In the genomic region with DNA sequence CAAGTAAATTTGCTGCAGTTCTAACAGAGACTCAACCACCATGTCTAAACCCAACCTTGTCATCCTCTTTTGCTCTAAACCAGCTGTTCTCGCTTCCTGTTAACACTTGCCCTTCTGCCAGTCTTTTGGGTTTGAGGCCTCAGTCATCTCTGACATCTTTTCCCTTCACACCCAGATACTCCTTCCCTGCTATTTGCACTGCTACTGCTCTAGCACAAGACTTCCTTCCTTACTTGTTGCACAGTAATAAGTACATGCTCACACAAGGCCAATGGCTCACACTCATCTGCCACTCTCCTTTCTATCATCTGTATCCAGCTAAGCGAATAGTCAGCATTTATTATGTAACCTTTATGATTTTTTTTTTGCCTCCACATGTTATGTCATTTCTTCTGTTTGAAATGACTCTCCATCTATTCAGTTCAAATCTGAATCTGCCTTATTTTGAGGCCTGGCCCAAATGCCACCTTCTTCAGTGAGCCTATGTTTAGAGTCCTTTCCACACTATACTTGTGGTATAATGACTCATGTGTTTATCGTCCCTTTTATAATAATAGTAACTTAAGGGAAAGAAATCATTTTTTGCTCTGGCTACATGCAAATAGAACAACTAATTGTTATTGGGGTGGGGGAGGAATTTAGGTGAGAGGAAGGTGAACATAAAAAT, we compare ENCODE assay signal across 8 cellular contexts. TPM values are rescaled to one million over a fixed set of nuclear protein-coding genes. Genes with fewer than 3 reads are reported as not detected.
A peak's percentile ranks its signal among the peaks of the same experiment; 100 is the strongest.
DNase-seq lines count a peak whose midpoint lies in the region; ATAC-seq and TF ChIP-seq lines count a peak whose summit lies in the region.

No MANE protein-coding gene starts in this region.

- peak; percentile 72 for ATAC-seq in GM18858 (IDR thresholded peaks at IDR 0.05; ENCODE audit: unreplicated experiment)
- ATAC-seq in GM23338: no peak
- ATAC-seq in foreskin keratinocyte: no peak
- no peak for ATAC-seq in GM18873 (IDR thresholded peaks at IDR 0.05; ENCODE audit: low FRiP score, unreplicated experiment)

- H3K4me3 ChIP-seq in GM23338: no peak overlapping the region

- no peaks in the 10 kb centered on the region for H3K4me1 ChIP-seq in GM23338 (ENCODE audit: insufficient read depth)
- H3K4me1 ChIP-seq in foreskin keratinocyte: no peaks in the 10 kb centered on the region

- H3F3A ChIP-seq in GM23338 (replicated peaks; ENCODE audit: low read depth): peaks cover 3% of the 10 kb centered on the region; the same call in 1 of the 2 replicates

- TF ChIP-seq CTCF in GM23338 (conservative IDR thresholded peaks at IDR 0.05; ENCODE audit: low read depth in 2 of 2) (no peak), foreskin keratinocyte (conservative IDR thresholded peaks at IDR 0.05) (no peak), GM20000 (IDR thresholded peaks at IDR 0.05; ENCODE audit: extremely low read depth, missing control alignments) (no peak)

- H3K79me2 ChIP-seq in GM23338 (replicated peaks; ENCODE audit: insufficient read depth): no peaks in the 10 kb centered on the region

- DNase-seq in GM23338 (ENCODE audit: low spot score) (no peak), M059J (ENCODE audit: low read depth) (peak; percentile 41), foreskin keratinocyte (peak; percentile 10 to 17), posterior vena cava (ENCODE audit: low spot score) (no peak), NCI-H748 (lab: John Stamatoyannopoulos, UW; ENCODE audit: unreplicated experiment) (no peak), GM20000 (ENCODE audit: low spot score) (no peak)

- H2AFZ ChIP-seq in GM23338: no peak overlapping the region

- H3K9me3 Mint-ChIP-seq in GM23338: no peaks in the 10 kb centered on the region

- H3K36me3 ChIP-seq in GM23338 (ENCODE audit: insufficient read depth): peaks cover 9% of the 10 kb centered on the region; the same call in 1 of the 2 replicates

- no peaks in the 10 kb centered on the region for H3K27me3 Mint-ChIP-seq in GM23338 (ENCODE audit: insufficient read depth, low read depth, poor library complexity)

- H3K4me3 Mint-ChIP-seq in GM23338: no peak overlapping the region

- no peaks in the 10 kb centered on the region for H3K27me3 ChIP-seq in GM23338 (ENCODE audit: insufficient read depth)
- H3K27me3 ChIP-seq in foreskin keratinocyte: no peaks in the 10 kb centered on the region

- 0 out of 2 replicates have a peak overlapping the region, but pooled peaks have one; percentile 29 for H3K27ac Mint-ChIP-seq in GM23338

- no peak overlapping the region for H3K4me2 ChIP-seq in GM23338

- peak overlapping the region; percentile 34; the same call in 1 of the 2 replicates for H3K27ac ChIP-seq in GM23338 (ENCODE audit: low read depth)
- H3K27ac ChIP-seq in foreskin keratinocyte: no peak overlapping the region

- peaks cover 9% of the 10 kb centered on the region for H3K4me1 Mint-ChIP-seq in GM23338

- H3K9me2 ChIP-seq in GM23338 (ENCODE audit: insufficient read depth): no peaks in the 10 kb centered on the region

- no peaks in the 10 kb centered on the region for H4K20me1 ChIP-seq in GM23338 (replicated peaks; ENCODE audit: insufficient read depth)

- intact Hi-C loops in posterior vena cava (cut with DNase I): no loop called here

- H3K36me3 Mint-ChIP-seq in GM23338 (ENCODE audit: low read depth): peaks cover 9% of the 10 kb centered on the region; the same call in 1 of the 3 replicates

TF ChIP-seq in GM23338, 12 proteins besides CTCF, POLR2A, EP300 and RAD21 (continues in another document):
- no peak for TF ChIP-seq ZNF331 (CRISPR knock-in tag; IDR thresholded peaks at IDR 0.05; ENCODE audit: low read depth)
- TF ChIP-seq, protein P1, sequence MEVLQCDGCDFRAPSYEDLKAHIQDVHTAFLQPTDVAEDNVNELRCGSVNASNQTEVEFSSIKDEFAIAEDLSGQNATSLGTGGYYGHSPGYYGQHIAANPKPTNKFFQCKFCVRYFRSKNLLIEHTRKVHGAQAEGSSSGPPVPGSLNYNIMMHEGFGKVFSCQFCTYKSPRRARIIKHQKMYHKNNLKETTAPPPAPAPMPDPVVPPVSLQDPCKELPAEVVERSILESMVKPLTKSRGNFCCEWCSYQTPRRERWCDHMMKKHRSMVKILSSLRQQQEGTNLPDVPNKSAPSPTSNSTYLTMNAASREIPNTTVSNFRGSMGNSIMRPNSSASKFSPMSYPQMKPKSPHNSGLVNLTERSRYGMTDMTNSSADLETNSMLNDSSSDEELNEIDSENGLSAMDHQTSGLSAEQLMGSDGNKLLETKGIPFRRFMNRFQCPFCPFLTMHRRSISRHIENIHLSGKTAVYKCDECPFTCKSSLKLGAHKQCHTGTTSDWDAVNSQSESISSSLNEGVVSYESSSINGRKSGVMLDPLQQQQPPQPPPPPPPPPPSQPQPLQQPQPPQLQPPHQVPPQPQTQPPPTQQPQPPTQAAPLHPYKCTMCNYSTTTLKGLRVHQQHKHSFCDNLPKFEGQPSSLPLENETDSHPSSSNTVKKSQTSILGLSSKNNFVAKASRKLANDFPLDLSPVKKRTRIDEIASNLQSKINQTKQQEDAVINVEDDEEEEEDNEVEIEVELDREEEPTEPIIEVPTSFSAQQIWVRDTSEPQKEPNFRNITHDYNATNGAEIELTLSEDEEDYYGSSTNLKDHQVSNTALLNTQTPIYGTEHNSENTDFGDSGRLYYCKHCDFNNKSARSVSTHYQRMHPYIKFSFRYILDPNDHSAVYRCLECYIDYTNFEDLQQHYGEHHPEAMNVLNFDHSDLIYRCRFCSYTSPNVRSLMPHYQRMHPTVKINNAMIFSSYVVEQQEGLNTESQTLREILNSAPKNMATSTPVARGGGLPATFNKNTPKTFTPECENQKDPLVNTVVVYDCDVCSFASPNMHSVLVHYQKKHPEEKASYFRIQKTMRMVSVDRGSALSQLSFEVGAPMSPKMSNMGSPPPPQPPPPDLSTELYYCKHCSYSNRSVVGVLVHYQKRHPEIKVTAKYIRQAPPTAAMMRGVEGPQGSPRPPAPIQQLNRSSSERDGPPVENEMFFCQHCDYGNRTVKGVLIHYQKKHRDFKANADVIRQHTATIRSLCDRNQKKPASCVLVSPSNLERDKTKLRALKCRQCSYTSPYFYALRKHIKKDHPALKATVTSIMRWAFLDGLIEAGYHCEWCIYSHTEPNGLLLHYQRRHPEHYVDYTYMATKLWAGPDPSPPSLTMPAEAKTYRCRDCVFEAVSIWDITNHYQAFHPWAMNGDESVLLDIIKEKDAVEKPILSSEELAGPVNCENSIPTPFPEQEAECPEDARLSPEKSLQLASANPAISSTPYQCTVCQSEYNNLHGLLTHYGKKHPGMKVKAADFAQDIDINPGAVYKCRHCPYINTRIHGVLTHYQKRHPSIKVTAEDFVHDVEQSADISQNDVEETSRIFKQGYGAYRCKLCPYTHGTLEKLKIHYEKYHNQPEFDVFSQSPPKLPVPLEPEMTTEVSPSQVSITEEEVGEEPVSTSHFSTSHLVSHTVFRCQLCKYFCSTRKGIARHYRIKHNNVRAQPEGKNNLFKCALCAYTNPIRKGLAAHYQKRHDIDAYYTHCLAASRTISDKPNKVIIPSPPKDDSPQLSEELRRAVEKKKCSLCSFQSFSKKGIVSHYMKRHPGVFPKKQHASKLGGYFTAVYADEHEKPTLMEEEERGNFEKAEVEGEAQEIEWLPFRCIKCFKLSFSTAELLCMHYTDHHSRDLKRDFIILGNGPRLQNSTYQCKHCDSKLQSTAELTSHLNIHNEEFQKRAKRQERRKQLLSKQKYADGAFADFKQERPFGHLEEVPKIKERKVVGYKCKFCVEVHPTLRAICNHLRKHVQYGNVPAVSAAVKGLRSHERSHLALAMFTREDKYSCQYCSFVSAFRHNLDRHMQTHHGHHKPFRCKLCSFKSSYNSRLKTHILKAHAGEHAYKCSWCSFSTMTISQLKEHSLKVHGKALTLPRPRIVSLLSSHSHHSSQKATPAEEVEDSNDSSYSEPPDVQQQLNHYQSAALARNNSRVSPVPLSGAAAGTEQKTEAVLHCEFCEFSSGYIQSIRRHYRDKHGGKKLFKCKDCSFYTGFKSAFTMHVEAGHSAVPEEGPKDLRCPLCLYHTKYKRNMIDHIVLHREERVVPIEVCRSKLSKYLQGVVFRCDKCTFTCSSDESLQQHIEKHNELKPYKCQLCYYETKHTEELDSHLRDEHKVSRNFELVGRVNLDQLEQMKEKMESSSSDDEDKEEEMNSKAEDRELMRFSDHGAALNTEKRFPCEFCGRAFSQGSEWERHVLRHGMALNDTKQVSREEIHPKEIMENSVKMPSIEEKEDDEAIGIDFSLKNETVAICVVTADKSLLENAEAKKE (CRISPR knock-in tag; IDR thresholded peaks at IDR 0.05): no peak
- TF ChIP-seq ETS1 (IDR thresholded peaks at IDR 0.05): no peak

RNA-seq across cellular contexts. Expression of gene CDKL4, which starts 22.5 kb away (rescaled TPM):
- total RNA-seq in GM23338 (2014; rRNA removed; shearing (Covaris generic)): 0.24 TPM in 1 of 2 replicates, not detected in the other
- polyA plus RNA-seq in GM23338 (2016; fragmentation: Nextera tagmentation; extraction: Ambion mirVana) (not detected in 2 replicates), foreskin keratinocyte (0.04 TPM in 1 of 2 replicates, not detected in the other)
- not detected in 2 replicates for total RNA-seq in M059J (2014; rRNA removed; shearing (Covaris generic))
- total RNA-seq in foreskin keratinocyte (not detected in 2 replicates), posterior vena cava (1 to 10 TPM in 1 of 2 donors, under 1 TPM in 1; 0.46 to 1.2 TPM)

Comparison
In these comparisons a context has a peak if more than half of its experiments do, and no peak if none do; other contexts are left out.
1. DNase-seq: peak in M059J (single experiment) and foreskin keratinocyte (2 of 2); none in GM23338 (single experiment), posterior vena cava (single experiment), NCI-H748 (single experiment) and GM20000 (single experiment).